ENCODE assay signal across 8 cellular contexts in genomic region chr19:16661480-16662034, GRCh38. TPM values are rescaled to one million over a fixed set of nuclear protein-coding genes. Genes with fewer than 3 reads are reported as not detected.
DNase-seq lines count a peak whose midpoint lies in the region; ATAC-seq lines count a peak whose summit lies in the region.

No MANE protein-coding gene starts in this region.

- WGBS in right cardiac atrium: 2% methylated on average over 31 of the region's 31 CpGs

- H3K27ac ChIP-seq in CD8-positive, alpha-beta memory T cell (ENCODE audit: low read depth, low read length): no peak overlapping the region
- peak overlapping the region; percentile 49 for H3K27ac ChIP-seq in right cardiac atrium (ENCODE audit: low read length)
- peak overlapping the region; percentile 33 for H3K27ac ChIP-seq in rectal smooth muscle tissue (ENCODE audit: low read depth, low read length)

- peaks cover 30 to 48% (median 40%) of the 10 kb centered on the region in 3 donors for H3K4me1 Mint-ChIP-seq in CD8-positive, alpha-beta memory T cell
- peaks cover 20 to 22% (median 20%) of the 10 kb centered on the region in 3 donors for H3K4me1 Mint-ChIP-seq in IgD-negative memory B cell
- H3K4me1 Mint-ChIP-seq in activated naive CD8-positive, alpha-beta T cell treated with anti-CD3 and anti-CD28 coated beads for 36 hours: peaks cover 27% of the 10 kb centered on the region

- ATAC-seq in right cardiac atrium (no peak), HG03196 (IDR thresholded peaks at IDR 0.05; ENCODE audit: unreplicated experiment) (no peak), GM19463 (IDR thresholded peaks at IDR 0.05; ENCODE audit: unreplicated experiment) (no peak)

- peak overlapping the region in 6 of 8 donors; percentile 23 to 78 (median 61) for H3K27ac Mint-ChIP-seq in CD8-positive, alpha-beta memory T cell
- peak overlapping the region; percentile 87 to 92 (median 91) for H3K27ac Mint-ChIP-seq in IgD-negative memory B cell
- H3K27ac Mint-ChIP-seq in activated naive CD8-positive, alpha-beta T cell treated with anti-CD3 and anti-CD28 coated beads for 36 hours: peak overlapping the region; percentile 54

- H3K4me3 ChIP-seq in CD8-positive, alpha-beta memory T cell (ENCODE audit: low read length): peak overlapping the region; percentile 43
- H3K4me3 ChIP-seq in right cardiac atrium (ENCODE audit: low read length): peak overlapping the region; percentile 73
- H3K4me3 ChIP-seq in rectal smooth muscle tissue (ENCODE audit: low read length): peak overlapping the region; percentile 92

- no peak overlapping the region for H3K9ac ChIP-seq in rectal smooth muscle tissue (ENCODE audit: low read length)

- peak overlapping the region; percentile 74 to 93 (median 82) for H3K4me3 Mint-ChIP-seq in CD8-positive, alpha-beta memory T cell
- peak overlapping the region; percentile 86 to 97 (median 96) for H3K4me3 Mint-ChIP-seq in IgD-negative memory B cell
- H3K4me3 Mint-ChIP-seq in activated naive CD8-positive, alpha-beta T cell treated with anti-CD3 and anti-CD28 coated beads for 36 hours: peak overlapping the region; percentile 74

- DNase-seq in CD8-positive, alpha-beta memory T cell: peak in 4 of 5 donors; percentile 1 to 52 (median 6)
- DNase-seq in activated naive CD8-positive, alpha-beta T cell treated with anti-CD3 and anti-CD28 coated beads for 36 hours: peak; percentile 3
- peak; percentile 56 to 80 (median 75) for DNase-seq in right cardiac atrium
- DNase-seq in MV-4-11 (lab: John Stamatoyannopoulos, UW): no peak

- intact Hi-C loops in right cardiac atrium (cut with DNase I): no loop called here

- CTCF ChIA-PET in CD8-positive, alpha-beta memory T cell (lab: Charles Lee): interaction anchor here (0.6 to 1.1 kb wide), 3 partner anchors 24 to 480 kb away, joined by 3 read pairs; no protein-coding TSS in a partner anchor

- H3K9me3 ChIP-seq in CD8-positive, alpha-beta memory T cell (ENCODE audit: low read length): no peaks in the 10 kb centered on the region
- no peaks in the 10 kb centered on the region for H3K9me3 ChIP-seq in right cardiac atrium (ENCODE audit: control insufficient read depth, low read length)

- no peaks in the 10 kb centered on the region for H3K9me3 Mint-ChIP-seq in CD8-positive, alpha-beta memory T cell
- no peaks in the 10 kb centered on the region for H3K9me3 Mint-ChIP-seq in IgD-negative memory B cell
- no peaks in the 10 kb centered on the region for H3K9me3 Mint-ChIP-seq in activated naive CD8-positive, alpha-beta T cell treated with anti-CD3 and anti-CD28 coated beads for 36 hours

- peaks cover 20% of the 10 kb centered on the region for H3K36me3 ChIP-seq in CD8-positive, alpha-beta memory T cell (ENCODE audit: insufficient read depth, low read length)
- H3K36me3 ChIP-seq in rectal smooth muscle tissue (ENCODE audit: control insufficient read depth, insufficient read depth, low read length): peaks cover 7% of the 10 kb centered on the region

- H3K27me3 Mint-ChIP-seq in CD8-positive, alpha-beta memory T cell: peaks cover 2 to 3% of the 10 kb centered on the region in 2 donors
- H3K27me3 Mint-ChIP-seq in IgD-negative memory B cell: no peaks in the 10 kb centered on the region
- peaks cover 10% of the 10 kb centered on the region for H3K27me3 Mint-ChIP-seq in activated naive CD8-positive, alpha-beta T cell treated with anti-CD3 and anti-CD28 coated beads for 36 hours

- POLR2A ChIA-PET in CD8-positive, alpha-beta memory T cell (lab: Charles Lee): interaction anchor here (0.5 to 0.9 kb wide), 2 partner anchors 95 to 1269 kb away, joined by 4 read pairs; no protein-coding TSS in a partner anchor

- no peaks in the 10 kb centered on the region for H3K27me3 ChIP-seq in CD8-positive, alpha-beta memory T cell (ENCODE audit: insufficient read depth, low read length, poor library complexity, severe bottlenecking)
- H3K27me3 ChIP-seq in right cardiac atrium (ENCODE audit: control insufficient read depth, insufficient read depth) (no peaks in the 10 kb centered on the region), rectal smooth muscle tissue (ENCODE audit: control insufficient read depth, insufficient read depth, low read length) (no peaks in the 10 kb centered on the region)

- H3K4me1 ChIP-seq in CD8-positive, alpha-beta memory T cell (ENCODE audit: insufficient read depth, low read length): peaks cover 34% of the 10 kb centered on the region
- H3K4me1 ChIP-seq in right cardiac atrium (ENCODE audit: control insufficient read depth, insufficient read depth, low read length) (peaks cover 2% of the 10 kb centered on the region), rectal smooth muscle tissue (ENCODE audit: control insufficient read depth, insufficient read depth, low read length) (peaks cover 8% of the 10 kb centered on the region)

- peaks cover 0 to 27% (median 8%) of the 10 kb centered on the region in 3 donors for H3K36me3 Mint-ChIP-seq in CD8-positive, alpha-beta memory T cell
- H3K36me3 Mint-ChIP-seq in IgD-negative memory B cell: no peaks in the 10 kb centered on the region
- H3K36me3 Mint-ChIP-seq in activated naive CD8-positive, alpha-beta T cell treated with anti-CD3 and anti-CD28 coated beads for 36 hours: peaks cover 22% of the 10 kb centered on the region

RNA-seq across cellular contexts. Expression of gene TMEM38A, which starts 0.6 kb away (rescaled TPM):
- under 1 TPM; 0.50 to 0.60 TPM for total RNA-seq in CD8-positive, alpha-beta memory T cell
- polyA plus RNA-seq in CD8-positive, alpha-beta memory T cell: not detected
- polyA plus RNA-seq in IgD-negative memory B cell (11.0 TPM), right cardiac atrium (13.5 TPM)
- 1 to 10 TPM in 1 of 2 experiments, under 1 TPM in 1; 0.70 to 1.2 TPM for total RNA-seq in activated naive CD8-positive, alpha-beta T cell treated with anti-CD3 and anti-CD28 coated beads for 36 hours
- 10 to 100 TPM in 3 of 4 donors, 1 to 10 TPM in 1; 6.8 to 17.0 (median 14.0) TPM for total RNA-seq in right cardiac atrium

RNA-seq across cellular contexts. Expression of gene SMIM7, which starts 1.6 kb away (rescaled TPM):
- 10 to 100 TPM; 61.7 to 64.5 TPM for total RNA-seq in CD8-positive, alpha-beta memory T cell
- polyA plus RNA-seq in CD8-positive, alpha-beta memory T cell: 64.5 TPM
- polyA plus RNA-seq in IgD-negative memory B cell (87.3 TPM), right cardiac atrium (62.6 TPM)
- 10 to 100 TPM; 48.1 to 59.2 TPM for total RNA-seq in activated naive CD8-positive, alpha-beta T cell treated with anti-CD3 and anti-CD28 coated beads for 36 hours
- total RNA-seq in right cardiac atrium: 10 to 100 TPM; 42.7 to 54.3 (median 45.9) TPM

RNA-seq across cellular contexts. Expression of gene MED26, which starts 33.6 kb away (rescaled TPM):
- total RNA-seq in CD8-positive, alpha-beta memory T cell: 10 to 100 TPM; 14.7 to 17.1 TPM
- 3.1 TPM for polyA plus RNA-seq in CD8-positive, alpha-beta memory T cell
- 5.3 TPM for polyA plus RNA-seq in IgD-negative memory B cell
- total RNA-seq in activated naive CD8-positive, alpha-beta T cell treated with anti-CD3 and anti-CD28 coated beads for 36 hours: 10 to 100 TPM; 16.0 to 17.2 TPM
- 1 to 10 TPM; 5.3 to 6.1 (median 5.6) TPM for total RNA-seq in right cardiac atrium
- polyA plus RNA-seq in right cardiac atrium: 4.5 TPM

RNA-seq across cellular contexts. Expression of gene NWD1, which starts 58.1 kb away (rescaled TPM):
- total RNA-seq in CD8-positive, alpha-beta memory T cell: not detected
- polyA plus RNA-seq in CD8-positive, alpha-beta memory T cell: not detected
- polyA plus RNA-seq in IgD-negative memory B cell: not detected
- not detected for total RNA-seq in activated naive CD8-positive, alpha-beta T cell treated with anti-CD3 and anti-CD28 coated beads for 36 hours
- total RNA-seq in right cardiac atrium: under 1 TPM in 2 of 4 donors, not detected in 2; 0.03 to 0.08 TPM
- 0.02 TPM for polyA plus RNA-seq in right cardiac atrium
